8 cellular contexts compared by ENCODE assay signal in genomic region chr2:54115284-54116137, GRCh38. TPM values are rescaled to one million over a fixed set of nuclear protein-coding genes. Genes with fewer than 3 reads are reported as not detected.
DNase-seq lines count a peak whose midpoint lies in the region; ATAC-seq, FAIRE-seq and TF ChIP-seq lines count a peak whose summit lies in the region.

Gene ACYP2 (plus strand): TSS chr2:54115615.

- no peak for FAIRE-seq in pancreas (lab: Jason Lieb, UNC)

- H3K27me3 Mint-ChIP-seq in activated naive CD8-positive, alpha-beta T cell treated with anti-CD3 and anti-CD28 coated beads, Interleukin-2, amount 10 ng/mL, durations not matched to agents 7 days and 5 days = no peaks in the 10 kb centered on the region

- H2AFZ ChIP-seq in SU-DHL-6 (ENCODE audit: low read depth, low read length, severe bottlenecking) = peak within 1 kb of the TSS; percentile 79

- H3K9me3 ChIP-seq in SU-DHL-6 (ENCODE audit: insufficient read depth, low read length) (peaks cover 8% of the 10 kb centered on the region; the same call in 1 of the 2 replicates), pancreas (no peaks in the 10 kb centered on the region), thyroid gland (no peaks in the 10 kb centered on the region)

- H3K36me3 Mint-ChIP-seq in activated naive CD8-positive, alpha-beta T cell treated with anti-CD3 and anti-CD28 coated beads, Interleukin-2, amount 10 ng/mL, durations not matched to agents 7 days and 5 days = peaks cover 28% of the 10 kb centered on the region

- peak within 1 kb of the TSS; percentile 55 for H3K4me3 ChIP-seq in GM12875 (ENCODE audit: low read depth, low read length)
- peak within 1 kb of the TSS; percentile 76 for H3K4me3 ChIP-seq in SU-DHL-6 (ENCODE audit: insufficient read depth, low read length, poor library complexity, severe bottlenecking)
- H3K4me3 ChIP-seq in pancreas = peak within 1 kb of the TSS; percentile 53 to 74 (median 64)
- H3K4me3 ChIP-seq in thyroid gland (replicated peaks in 1 of 3) = peak within 1 kb of the TSS; percentile 12 to 79 (median 13)

- peak within 1 kb of the TSS; percentile 94 for H3K4me3 Mint-ChIP-seq in activated naive CD8-positive, alpha-beta T cell treated with anti-CD3 and anti-CD28 coated beads, Interleukin-2, amount 10 ng/mL, durations not matched to agents 7 days and 5 days

- H3K4me2 ChIP-seq in SU-DHL-6 (ENCODE audit: low read depth, low read length, poor library complexity, severe bottlenecking) = peak within 1 kb of the TSS; percentile 85

- peak in 1 of 2 donors; percentile 93 for TF ChIP-seq POLR2A in thyroid gland (IDR thresholded peaks at IDR 0.05)

- 1% methylated on average over 53 to 57 of the region's 57 CpGs for WGBS in pancreas, 2 donors
- WGBS in thyroid gland, 2 donors = 0 to 1% methylated on average over 31 to 44 of the region's 57 CpGs

- DNase-seq in NCI-H1417 (lab: John Stamatoyannopoulos, UW) (peak; percentile 97 to 99 (median 98)), Right ventricle myocardium inferior (ENCODE audit: missing footprints) (peak; percentile 98), pancreas (peak; percentile 94 to 99 (median 94)), thyroid gland (peak; percentile 96)
- peak; percentile 91 for DNase-seq in activated naive CD8-positive, alpha-beta T cell treated with anti-CD3 and anti-CD28 coated beads, Interleukin-2, amount 10 ng/mL, durations not matched to agents 7 days and 5 days

- peaks cover 4% of the 10 kb centered on the region; the same call in 1 of the 2 replicates for H3F3A ChIP-seq in SU-DHL-6 (ENCODE audit: insufficient read depth)

- ATAC-seq in HG02763 (IDR thresholded peaks at IDR 0.05; ENCODE audit: unreplicated experiment) = peak; percentile 93
- ATAC-seq in activated naive CD8-positive, alpha-beta T cell treated with anti-CD3 and anti-CD28 coated beads, Interleukin-2, amount 10 ng/mL, durations not matched to agents 7 days and 5 days (ENCODE audit: low read depth) = peak; percentile 91
- peak; percentile 99 for ATAC-seq in Right ventricle myocardium inferior
- ATAC-seq in pancreas = peak; percentile 96 to 99 (median 98)

- intact Hi-C loops in Right ventricle myocardium inferior (cut with DNase I) (loop anchor here (5.0 kb wide), 2 partner anchors 407 to 607 kb away; partner anchors contain the start of gene EML6), pancreas (cut with DNase I) (no loop called here), thyroid gland (cut with DNase I) (no loop called here)

- peak within 1 kb of the TSS; percentile 95 for H3K9ac ChIP-seq in SU-DHL-6 (ENCODE audit: low read length)

- peaks cover 11% of the 10 kb centered on the region for H3K4me1 Mint-ChIP-seq in activated naive CD8-positive, alpha-beta T cell treated with anti-CD3 and anti-CD28 coated beads, Interleukin-2, amount 10 ng/mL, durations not matched to agents 7 days and 5 days

- no peaks in the 10 kb centered on the region for H3K9me2 ChIP-seq in SU-DHL-6 (replicated peaks; ENCODE audit: insufficient read depth, low read length)

- H3K27me3 ChIP-seq in SU-DHL-6 (ENCODE audit: low read length) (no peaks in the 10 kb centered on the region), pancreas (no peaks in the 10 kb centered on the region), thyroid gland (no peaks in the 10 kb centered on the region)

- H3K4me1 ChIP-seq in pancreas (peaks cover 0 to 7% (median 0%) of the 10 kb centered on the region in 3 donors), thyroid gland (peaks cover 5 to 8% of the 10 kb centered on the region in 2 donors)

- POLR2A ChIA-PET in activated naive CD8-positive, alpha-beta T cell treated with anti-CD3 and anti-CD28 coated beads, Interleukin-2, amount 10 ng/mL, durations not matched to agents 7 days and 5 days (lab: Charles Lee) = interaction anchor here (0.9 to 1.8 kb wide), 3 partner anchors 12 to 444 kb away, joined by 3 to 9 read pairs (median 4); partner anchors contain the start of gene PSME4

- TF ChIP-seq CTCF in GM12875 (IDR thresholded peaks at IDR 0.05; ENCODE audit: borderline replicate concordance, insufficient read depth, low read depth, low read length) = no peak
- TF ChIP-seq CTCF in SU-DHL-6 (IDR thresholded peaks at IDR 0.05; ENCODE audit: insufficient read depth, low read length, poor library complexity, severe bottlenecking) = no peak
- TF ChIP-seq CTCF in pancreas (IDR thresholded peaks at IDR 0.05) = no peak
- peak in 3 of 6 experiments; percentile 6 to 23 (median 16) for TF ChIP-seq CTCF in thyroid gland (IDR thresholded peaks at IDR 0.05)

- peak within 1 kb of the TSS; percentile 98 for H3K27ac Mint-ChIP-seq in activated naive CD8-positive, alpha-beta T cell treated with anti-CD3 and anti-CD28 coated beads, Interleukin-2, amount 10 ng/mL, durations not matched to agents 7 days and 5 days

- no peaks in the 10 kb centered on the region; the same call in 1 of the 2 replicates for H3K79me2 ChIP-seq in SU-DHL-6 (ENCODE audit: insufficient read depth, low read length)

- peaks cover 17% of the 10 kb centered on the region for H3K36me3 ChIP-seq in SU-DHL-6 (ENCODE audit: low read length)
- no peaks in the 10 kb centered on the region for H3K36me3 ChIP-seq in pancreas
- H3K36me3 ChIP-seq in thyroid gland = no peaks in the 10 kb centered on the region

- H3K9me3 Mint-ChIP-seq in activated naive CD8-positive, alpha-beta T cell treated with anti-CD3 and anti-CD28 coated beads, Interleukin-2, amount 10 ng/mL, durations not matched to agents 7 days and 5 days = peaks cover 14% of the 10 kb centered on the region

- H4K20me1 ChIP-seq in SU-DHL-6 (ENCODE audit: low read depth, low read length) = no peaks in the 10 kb centered on the region

- H3K27ac ChIP-seq in SU-DHL-6 (ENCODE audit: low read depth, low read length) (peak within 1 kb of the TSS; percentile 85), pancreas (peak within 1 kb of the TSS; percentile 98 to 100 (median 99)), thyroid gland (peak within 1 kb of the TSS; percentile 96 to 100 (median 99))

RNA-seq across cellular contexts. Expression of gene ACYP2, which starts in this region (rescaled TPM):
- 10 to 100 TPM; 13.9 TPM for total RNA-seq in activated naive CD8-positive, alpha-beta T cell treated with anti-CD3 and anti-CD28 coated beads, Interleukin-2, amount 10 ng/mL, durations not matched to agents 7 days and 5 days
- total RNA-seq in Right ventricle myocardium inferior = 62.6 TPM
- total RNA-seq in pancreas = 10 to 100 TPM in 3 of 6 donors, 1 to 10 TPM in 3; 8.0 to 12.9 (median 9.4) TPM
- polyA plus RNA-seq in pancreas = 10 to 100 TPM; 15.1 to 18.0 TPM
- total RNA-seq in thyroid gland = 10 to 100 TPM; 14.1 to 29.2 (median 26.2) TPM

Comparison
In these comparisons a context has a peak if more than half of its experiments do, and no peak if none do; other contexts are left out.
1. Peak in every context shown above with its lines: DNase-seq, ATAC-seq, H3K4me3 ChIP-seq and H3K27ac ChIP-seq.
2. H3K4me3 ChIP-seq: peak in every context shown above with its lines; median percentile 76 in SU-DHL-6; 64 in pancreas; 55 in GM12875; 13 in thyroid gland.